In genomic region chr13:18714889-18715288, GRCh38 we compare ENCODE assay signal across 32 cellular contexts.
"Had no signal": no experiment of that assay in that cellular context is flagged by ENCODE, and none has a peak within 500 bp of the region (broad histone marks: within the 10 kb centered on the region; RNA-seq: fewer than 3 reads in every experiment).

No MANE protein-coding gene starts in this region.

- DNase-seq: activated B cell treated with CpG ODN at 0.5 μM for 24 hours; activated CD4-positive, alpha-beta memory T cell treated with anti-CD3 and anti-CD28 coated beads for 36 hours; activated CD4-positive, alpha-beta T cell treated with anti-CD3 and anti-CD28 coated beads for 4 hours; activated CD4-positive, alpha-beta T cell treated with anti-CD3 and anti-CD28 coated beads, Interleukin-2, amount 10 ng/mL, durations not matched to agents 24 days and 14 days; activated CD4-positive, alpha-beta T cell treated with anti-CD3 and anti-CD28 coated beads, Interleukin-2, amount 50 U/mL, for 1 hour; activated CD4-positive, alpha-beta T cell treated with anti-CD3 and anti-CD28 coated beads, Interleukin-2, amount 50 U/mL, for 4 hours; activated CD4-positive, CD25-positive, alpha-beta regulatory T cell treated with anti-CD3 and anti-CD28 coated beads, Interleukin-2, amount 50 U/mL, for 72 hours; activated CD8-positive, alpha-beta memory T cell treated with anti-CD3 and anti-CD28 coated beads, Interleukin-2, amount 50 U/mL, for 4 hours; activated CD8-positive, alpha-beta T cell treated with anti-CD3 and anti-CD28 coated beads for 36 hours; activated effector memory CD4-positive, alpha-beta T cell treated with anti-CD3 and anti-CD28 coated beads, Interleukin-2, amount 50 U/mL, for 16 hours; activated gamma-delta T cell treated with Interleukin-2 at 50 U/mL for 16 hours; activated naive CD4-positive, alpha-beta T cell treated with anti-CD3 and anti-CD28 coated beads, Interleukin-2, amount 10 ng/mL, durations not matched to agents 7 days and 5 days; activated naive CD4-positive, alpha-beta T cell treated with Interleukin-2 at 50 U/mL for 16 hours; activated naive CD8-positive, alpha-beta T cell treated with anti-CD3 and anti-CD28 coated beads, Interleukin-2, amount 10 ng/mL, durations not matched to agents 7 days and 5 days; activated naive CD8-positive, alpha-beta T cell treated with anti-CD3 and anti-CD28 coated beads, Interleukin-2, amount 50 U/mL, for 24 hours; activated T-cell treated with anti-CD3 and anti-CD28 coated beads for 4 hours; activated T-cell treated with anti-CD3 and anti-CD28 coated beads, Interleukin-2, amount 50 U/mL, for 1 hour; activated T-cell treated with anti-CD3 and anti-CD28 coated beads, Interleukin-2, amount 50 U/mL, for 4 hours; activated T-cell treated with anti-CD3 and anti-CD28 coated beads, Interleukin-2, amount 50 U/mL, for 72 hours; amygdala; anterior cingulate cortex; body of pancreas; brain microvascular endothelial cell; central memory CD4-positive, alpha-beta T cell; T-helper 1 cell; T-helper 2 cell; T-helper 9 cell had no signal

- H3K9me3 ChIP-seq: body of pancreas, breast epithelium had no signal

- FAIRE-seq: astrocyte, TTC549 had no signal

- H3K27ac ChIP-seq: body of pancreas, brain microvascular endothelial cell, breast epithelium, VCaP had no signal

- H3K4me3 ChIP-seq: body of pancreas, breast epithelium had no signal

- H3K36me3 ChIP-seq: brain microvascular endothelial cell, breast epithelium had no signal

- H3K4me1 ChIP-seq: body of pancreas, breast epithelium had no signal

- H3K27me3 ChIP-seq: body of pancreas, brain microvascular endothelial cell, breast epithelium had no signal

- ATAC-seq: activated CD8-positive, alpha-beta T cell treated with anti-CD3 and anti-CD28 coated beads for 36 hours; activated naive CD8-positive, alpha-beta T cell treated with anti-CD3 and anti-CD28 coated beads, Interleukin-2, amount 50 U/mL, for 24 hours; activated T-cell treated with anti-CD3 and anti-CD28 coated beads, Interleukin-2, amount 50 U/mL, for 4 hours; activated T-cell treated with anti-CD3 and anti-CD28 coated beads, Interleukin-2, amount 50 U/mL, for 72 hours; activated T-helper 17 cell treated with anti-CD3 and anti-CD28 coated beads, Interleukin-2, amount 50 U/mL, for 72 hours; body of pancreas had no signal
